ENCODE assay signal across 22 cellular contexts in the genomic region with DNA sequence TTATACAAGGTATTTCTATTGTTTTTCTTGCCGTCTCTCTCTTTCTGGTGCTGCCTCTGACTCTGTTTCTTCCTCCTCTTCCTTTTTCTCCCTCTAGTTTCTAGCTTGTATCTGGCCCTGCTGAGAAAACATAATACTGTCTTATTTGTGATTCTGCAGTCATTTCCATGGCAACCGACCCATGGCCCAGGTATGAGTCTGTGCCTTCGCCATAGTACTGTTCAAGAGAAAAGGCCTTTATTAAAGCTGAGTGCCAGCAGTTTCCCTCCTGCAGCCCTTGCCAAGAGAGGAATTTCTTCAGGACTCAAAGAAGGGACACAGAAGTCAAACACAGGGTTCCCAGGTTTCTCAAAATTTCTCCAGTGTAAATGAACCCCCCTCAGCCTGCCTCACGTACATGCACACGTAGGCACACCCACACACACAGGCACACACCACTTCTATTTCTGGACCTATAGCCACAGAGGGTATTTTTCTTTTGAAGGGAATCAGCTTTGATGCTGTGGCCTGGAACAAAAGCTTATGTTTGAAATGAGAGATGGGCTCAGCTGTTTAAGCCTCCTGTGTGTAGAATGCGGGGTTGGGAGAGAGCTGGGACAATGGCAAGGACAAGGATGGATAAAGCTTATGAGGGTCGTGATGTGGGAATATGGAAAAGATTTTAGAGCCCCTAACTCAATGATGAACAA.
DNase-seq lines count a peak whose midpoint lies in the region; ATAC-seq and TF ChIP-seq lines count a peak whose summit lies in the region.
"Had no signal": no experiment of that assay in that cellular context is flagged by ENCODE, and none has a peak within 500 bp of the region (broad histone marks: within the 10 kb centered on the region; RNA-seq: fewer than 3 reads in every experiment).

No MANE protein-coding gene starts in this region.

- no peak overlapping the region for H3K27ac Mint-ChIP-seq in endodermal cell
- H3K27ac Mint-ChIP-seq: activated T-cell treated with anti-CD3 and anti-CD28 coated beads, Interleukin-2, amount 50 U/mL, for 24 hours; CD4-positive, CD25-positive, alpha-beta regulatory T cell; HFFc6; stimulated activated naive CD8-positive, alpha-beta T cell treated with anti-CD3 and anti-CD28 coated beads, Interleukin-15, amount 100 ng/mL, for 72 hours had no signal

- H3K27ac ChIP-seq in SU-DHL-6 (ENCODE audit: low read depth, low read length) (no peak overlapping the region), endodermal cell (ENCODE audit: low read depth, low read length) (peak overlapping the region; percentile 74), hepatocyte (no peak overlapping the region)
- H3K27ac ChIP-seq: breast epithelium, SJSA1, transverse colon had no signal

- no peaks in the 10 kb centered on the region for H3K36me3 ChIP-seq in SU-DHL-6 (ENCODE audit: low read length)
- H3K36me3 ChIP-seq in endodermal cell (ENCODE audit: control insufficient read depth, insufficient read depth, low read length) = no peaks in the 10 kb centered on the region
- no peaks in the 10 kb centered on the region for H3K36me3 ChIP-seq in hepatocyte (replicated peaks; ENCODE audit: insufficient read depth, low read depth)
- H3K36me3 ChIP-seq: breast epithelium, SJSA1, transverse colon had no signal

- H3K4me1 ChIP-seq in endodermal cell (ENCODE audit: control insufficient read depth, insufficient read depth, low read length) = peaks cover 5% of the 10 kb centered on the region
- no peaks in the 10 kb centered on the region for H3K4me1 ChIP-seq in hepatocyte (ENCODE audit: insufficient read depth)
- H3K4me1 ChIP-seq: breast epithelium, SJSA1, transverse colon had no signal

- no peak for TF ChIP-seq CTCF in SU-DHL-6 (IDR thresholded peaks at IDR 0.05; ENCODE audit: insufficient read depth, low read length, poor library complexity, severe bottlenecking)
- TF ChIP-seq CTCF in endodermal cell (conservative IDR thresholded peaks at IDR 0.05) = no peak
- no peak for TF ChIP-seq CTCF in hepatocyte (IDR thresholded peaks at IDR 0.05; ENCODE audit: poor library complexity)

- H3K27me3 ChIP-seq in SU-DHL-6 (ENCODE audit: low read length) = no peaks in the 10 kb centered on the region
- H3K27me3 ChIP-seq in endodermal cell (ENCODE audit: control insufficient read depth, insufficient read depth, low read length, poor library complexity, severe bottlenecking) = peaks cover 23% of the 10 kb centered on the region
- H3K27me3 ChIP-seq in hepatocyte = no peaks in the 10 kb centered on the region
- H3K27me3 ChIP-seq: SJSA1, transverse colon had no signal

- no peak overlapping the region for H3K9ac ChIP-seq in SU-DHL-6 (ENCODE audit: low read length)
- H3K9ac ChIP-seq in endodermal cell (ENCODE audit: extremely low read depth, low read length, poor library complexity, severe bottlenecking) = no peak overlapping the region

- no peaks in the 10 kb centered on the region for H3K36me3 Mint-ChIP-seq in endodermal cell (ENCODE audit: low read depth)
- H3K36me3 Mint-ChIP-seq: CD4-positive, CD25-positive, alpha-beta regulatory T cell had no signal

- peak overlapping the region; percentile 16 for H2AFZ ChIP-seq in SU-DHL-6 (ENCODE audit: low read depth, low read length, severe bottlenecking)
- no peak overlapping the region for H2AFZ ChIP-seq in hepatocyte

- H3K79me2 ChIP-seq in SU-DHL-6 (ENCODE audit: insufficient read depth, low read length) (no peaks in the 10 kb centered on the region), hepatocyte (no peaks in the 10 kb centered on the region)

- no peaks in the 10 kb centered on the region for H3K9me3 Mint-ChIP-seq in endodermal cell
- H3K9me3 Mint-ChIP-seq: activated T-cell treated with anti-CD3 and anti-CD28 coated beads, Interleukin-2, amount 50 U/mL, for 24 hours; HFFc6; stimulated activated naive CD8-positive, alpha-beta T cell treated with anti-CD3 and anti-CD28 coated beads, Interleukin-15, amount 100 ng/mL, for 72 hours had no signal

- H3K4me1 Mint-ChIP-seq in endodermal cell = no peaks in the 10 kb centered on the region
- H3K4me1 Mint-ChIP-seq: CD4-positive, CD25-positive, alpha-beta regulatory T cell; stimulated activated naive CD8-positive, alpha-beta T cell treated with anti-CD3 and anti-CD28 coated beads, Interleukin-15, amount 100 ng/mL, for 72 hours had no signal

- H4K20me1 ChIP-seq in SU-DHL-6 (ENCODE audit: low read depth, low read length) (no peaks in the 10 kb centered on the region), hepatocyte (ENCODE audit: insufficient read depth, poor library complexity, severe bottlenecking) (no peaks in the 10 kb centered on the region)

- H3K9me2 ChIP-seq in SU-DHL-6 (replicated peaks; ENCODE audit: insufficient read depth, low read length) (no peaks in the 10 kb centered on the region), hepatocyte (replicated peaks; ENCODE audit: insufficient read depth) (no peaks in the 10 kb centered on the region)

- peaks cover 22% of the 10 kb centered on the region for H3K27me3 Mint-ChIP-seq in endodermal cell (ENCODE audit: insufficient read depth)
- H3K27me3 Mint-ChIP-seq: activated T-cell treated with anti-CD3 and anti-CD28 coated beads, Interleukin-2, amount 50 U/mL, for 24 hours; CD4-positive, CD25-positive, alpha-beta regulatory T cell; stimulated activated naive CD8-positive, alpha-beta T cell treated with anti-CD3 and anti-CD28 coated beads, Interleukin-15, amount 100 ng/mL, for 72 hours had no signal

- no peaks in the 10 kb centered on the region for H3F3A ChIP-seq in SU-DHL-6 (ENCODE audit: insufficient read depth)

- no peak for DNase-seq in endodermal cell
- DNase-seq in occipital lobe (lab: John Stamatoyannopoulos, UW) = peak; percentile 16
- no peak for DNase-seq in hepatocyte (ENCODE audit: low spot score)
- DNase-seq in NCI-H1436 (lab: John Stamatoyannopoulos, UW) = no peak
- DNase-seq: activated CD4-positive, alpha-beta T cell treated with anti-CD3 and anti-CD28 coated beads for 4 hours; activated T-cell treated with anti-CD3 and anti-CD28 coated beads, Interleukin-2, amount 50 U/mL, for 24 hours; CD4-positive, CD25-positive, alpha-beta regulatory T cell; cortex of kidney; HFFc6; kidney; NCI-H1048; NCI-H2029; NCI-H446 treated with DMSO at 0.1 percent for 48 hours; stimulated activated naive CD8-positive, alpha-beta T cell treated with anti-CD3 and anti-CD28 coated beads, Interleukin-15, amount 100 ng/mL, for 72 hours; T-helper 1 cell; transverse colon had no signal

- WGBS in endodermal cell (ENCODE audit: insufficient coverage in 1 of 2, insufficient read length in 1 of 2), 2 experiments = 77 to 83% methylated on average over 6 to 7 of the region's 7 CpGs
- WGBS in hepatocyte (ENCODE audit: low lambda C conversion rate, missing lambda C conversion rate) = 80% methylated on average over 7 of the region's 7 CpGs

- H3K9me3 ChIP-seq in SU-DHL-6 (ENCODE audit: insufficient read depth, low read length) (no peaks in the 10 kb centered on the region), endodermal cell (ENCODE audit: control insufficient read depth, low read length) (no peaks in the 10 kb centered on the region), hepatocyte (ENCODE audit: low read depth) (no peaks in the 10 kb centered on the region)
- H3K9me3 ChIP-seq: breast epithelium, SJSA1, transverse colon had no signal

- H3K4me3 ChIP-seq in SU-DHL-6 (ENCODE audit: insufficient read depth, low read length, poor library complexity, severe bottlenecking) (no peak overlapping the region), endodermal cell (ENCODE audit: low read length) (no peak overlapping the region), hepatocyte (no peak overlapping the region)
- H3K4me3 ChIP-seq: breast epithelium, lung, SJSA1, transverse colon had no signal

- H3K4me3 Mint-ChIP-seq in endodermal cell = no peak overlapping the region
- H3K4me3 Mint-ChIP-seq: activated T-cell treated with anti-CD3 and anti-CD28 coated beads, Interleukin-2, amount 50 U/mL, for 24 hours; CD4-positive, CD25-positive, alpha-beta regulatory T cell; HFFc6; stimulated activated naive CD8-positive, alpha-beta T cell treated with anti-CD3 and anti-CD28 coated beads, Interleukin-15, amount 100 ng/mL, for 72 hours had no signal

- peak; percentile 56 for ATAC-seq in HG03378 (IDR thresholded peaks at IDR 0.05; ENCODE audit: unreplicated experiment)
- ATAC-seq in HG02763 (IDR thresholded peaks at IDR 0.05; ENCODE audit: unreplicated experiment) = no peak
- ATAC-seq: stimulated activated naive CD8-positive, alpha-beta T cell treated with anti-CD3 and anti-CD28 coated beads, Interleukin-15, amount 100 ng/mL, for 72 hours had no signal

- H3K4me2 ChIP-seq in SU-DHL-6 (ENCODE audit: low read depth, low read length, poor library complexity, severe bottlenecking) (no peak overlapping the region), hepatocyte (no peak overlapping the region)
